ENCODE assay signal across 8 cellular contexts in genomic region chr19:2977001-2977685, GRCh38. TPM values are rescaled to one million over a fixed set of nuclear protein-coding genes. Genes with fewer than 3 reads are reported as not detected.
DNase-seq lines count a peak whose midpoint lies in the region; ATAC-seq lines count a peak whose summit lies in the region.

Gene TLE6, plus strand, starts transcription at chr19:2977564. Its CDS starts 670 bp downstream, at chr19:2978234.

- peaks cover 5 to 13% of the 10 kb centered on the region in 2 donors for H3K4me1 Mint-ChIP-seq in natural killer cell treated with Interleukin-12 subunit alpha and Interleukin-12 subunit beta and Interleukin-15 and Interleukin-18, amount 100 ng/mL, for 72 hours (ENCODE audit: low read depth in 2 of 2)

- no peaks in the 10 kb centered on the region for H3K9me3 Mint-ChIP-seq in natural killer cell treated with Interleukin-12 subunit alpha and Interleukin-12 subunit beta and Interleukin-15 and Interleukin-18, amount 100 ng/mL, for 72 hours

- H3K27me3 Mint-ChIP-seq in natural killer cell treated with Interleukin-12 subunit alpha and Interleukin-12 subunit beta and Interleukin-15 and Interleukin-18, amount 100 ng/mL, for 72 hours = peaks cover 6 to 15% of the 10 kb centered on the region in 2 donors

- H3K27ac Mint-ChIP-seq in natural killer cell treated with Interleukin-12 subunit alpha and Interleukin-12 subunit beta and Interleukin-15 and Interleukin-18, amount 100 ng/mL, for 72 hours = peak within 1 kb of the TSS; percentile 43 to 76

- peak within 1 kb of the TSS; percentile 79 for H3K4me3 Mint-ChIP-seq in natural killer cell treated with Interleukin-12 subunit alpha and Interleukin-12 subunit beta and Interleukin-15 and Interleukin-18, amount 100 ng/mL, for 72 hours

- peak; percentile 99 for ATAC-seq in natural killer cell treated with Interleukin-12 subunit alpha and Interleukin-12 subunit beta and Interleukin-15 and Interleukin-18, amount 100 ng/mL, for 72 hours

- H3K36me3 Mint-ChIP-seq in natural killer cell treated with Interleukin-12 subunit alpha and Interleukin-12 subunit beta and Interleukin-15 and Interleukin-18, amount 100 ng/mL, for 72 hours = no peaks in the 10 kb centered on the region

- DNase-seq in EH (ENCODE audit: low read depth) (peak; percentile 90), GOT3 (lab: John Stamatoyannopoulos, UW) (peak; percentile 77), LHCN-M2 (ENCODE audit: low read depth) (peak; percentile 84), RKO (ENCODE audit: low spot score) (peak; percentile 98), fibroblast of peridontal ligament (ENCODE audit: extremely low read depth) (peak; percentile 80)
- peak; percentile 82 to 88 for DNase-seq in activated T-helper 1 cell treated with anti-CD3 and anti-CD28 coated beads, Interleukin-2, amount 50 U/mL, for 16 hours (ENCODE audit: low read depth in 1 of 2, low spot score in 1 of 2)
- DNase-seq in natural killer cell treated with Interleukin-12 subunit alpha and Interleukin-12 subunit beta and Interleukin-15 and Interleukin-18, amount 100 ng/mL, for 72 hours (ENCODE audit: low spot score) = peak; percentile 96
- peak; percentile 90 to 93 (median 92) for DNase-seq in stimulated activated naive CD4-positive, alpha-beta T cell (lab: John Stamatoyannopoulos, UW)

RNA-seq across cellular contexts. Expression of gene TLE6, which starts in this region (rescaled TPM):
- 0.40 TPM in 1 of 2 replicates, not detected in the other for total RNA-seq in LHCN-M2 (2014; rRNA removed)
- polyA plus RNA-seq in LHCN-M2 (2012) = 0.30 TPM
- 1 to 10 TPM in 1 of 2 donors, under 1 TPM in 1; 0.45 to 1.8 TPM for total RNA-seq in natural killer cell treated with Interleukin-12 subunit alpha and Interleukin-12 subunit beta and Interleukin-15 and Interleukin-18, amount 100 ng/mL, for 72 hours

Comparison
In these comparisons a context has a peak if more than half of its experiments do, and no peak if none do; other contexts are left out.
1. Peak in every context shown above with its lines: DNase-seq and ATAC-seq.
2. Peak in DNase-seq in LHCN-M2; RNA of the gene not detected or under 1 TPM.